In the genomic region with DNA sequence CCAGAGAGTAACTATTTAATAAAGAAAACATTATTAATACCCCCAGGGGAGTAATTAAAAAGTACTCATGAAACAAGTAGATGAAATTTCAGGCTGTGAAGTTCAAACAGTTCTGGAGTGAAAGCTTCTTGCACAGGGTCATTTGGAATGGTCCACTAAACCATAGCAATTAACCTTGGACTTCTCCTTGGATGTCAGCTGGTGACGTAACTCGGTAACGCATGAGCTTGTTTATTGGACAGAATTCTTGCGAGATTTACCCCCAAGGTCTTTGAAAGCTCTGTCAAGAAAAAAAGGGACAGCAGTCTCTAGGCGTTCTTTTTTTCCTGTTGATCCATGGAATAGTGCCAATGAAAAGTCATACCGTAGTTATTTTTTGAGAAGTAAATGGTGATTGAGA, we compare ENCODE assay signal across 1 cellular context.
A peak's percentile ranks its signal among the peaks of the same experiment; 100 is the strongest.
TF ChIP-seq lines count a peak whose summit lies in the region.

No MANE protein-coding gene starts in this region.

TF ChIP-seq in HepG2, 621 proteins besides CTCF, POLR2A, EP300 and RAD21:
- no peak for TF ChIP-seq ZFP1 (CRISPR knock-in tag; IDR thresholded peaks at IDR 0.05)
- peak; percentile 42; the same call in 1 of the 2 replicates for TF ChIP-seq ATF7 (IDR thresholded peaks at IDR 0.05)
- no peak for TF ChIP-seq ATF7 (CRISPR knock-in tag; IDR thresholded peaks at IDR 0.05)
- TF ChIP-seq CREB1 (IDR thresholded peaks at IDR 0.05), result peak; percentile 20; the same call in 1 of the 2 replicates
- no peak for TF ChIP-seq CREB1 (CRISPR knock-in tag; IDR thresholded peaks at IDR 0.05)
